21 cellular contexts compared by ENCODE assay signal in genomic region chr1:243706563-243706962, GRCh38.
"Had no signal": no experiment of that assay in that cellular context is flagged by ENCODE, and none has a peak within 500 bp of the region (broad histone marks: within the 10 kb centered on the region; RNA-seq: fewer than 3 reads in every experiment).

No MANE protein-coding gene starts in this region.

- H3K27me3 ChIP-seq: neutrophil, pancreas, sigmoid colon, stomach, testis had no signal

- H3K27me3 Mint-ChIP-seq: activated naive CD4-positive, alpha-beta T cell treated with anti-CD3 and anti-CD28 coated beads, Interleukin-2, amount 50 U/mL, for 24 hours; dendritic cell treated with granulocyte-macrophage colony-stimulating factor and Interleukin-4, amounts not matched to agents 40 ng/mL and 50 ng/mL, for 4 days; effector memory CD8-positive, alpha-beta T cell; memory B cell; naive B cell; type B pancreatic cell had no signal

- H3K27ac ChIP-seq: epithelial cell of prostate, neutrophil, pancreas, sigmoid colon, stomach, testis, WERI-Rb-1 had no signal

- H3K36me3 ChIP-seq: neutrophil, pancreas, sigmoid colon, stomach, WERI-Rb-1 had no signal

- H3K4me1 Mint-ChIP-seq: memory B cell had no signal

- DNase-seq: activated CD4-positive, alpha-beta T cell treated with anti-CD3 and anti-CD28 coated beads, Interleukin-2, amount 50 U/mL, for 4 hours; activated gamma-delta T cell; effector memory CD8-positive, alpha-beta T cell; foreskin melanocyte; kidney glomerular epithelial cell; left ventricle myocardium superior; mucosa of descending colon; naive B cell; pancreas; sigmoid colon; stimulated activated CD4-positive, alpha-beta T cell treated with anti-CD3 and anti-CD28 coated beads, Interleukin-4, amount 100 ng/mL, for 24 hours; stomach; testis; WERI-Rb-1 had no signal

- H3K4me1 ChIP-seq: pancreas, stomach, testis had no signal

- H3K36me3 Mint-ChIP-seq: naive B cell; stimulated activated effector memory CD8-positive, alpha-beta T cell treated with anti-CD3 and anti-CD28 coated beads, Interleukin-12 subunit alpha, Interleukin-12 subunit beta, amount 100 ng/mL, for 72 hours; type B pancreatic cell had no signal

- H3K9me3 ChIP-seq: mucosa of descending colon, neutrophil, pancreas, sigmoid colon, stomach, testis had no signal

- ATAC-seq: effector memory CD8-positive, alpha-beta T cell; left ventricle myocardium superior; mucosa of descending colon; pancreas; stimulated activated effector memory CD8-positive, alpha-beta T cell treated with anti-CD3 and anti-CD28 coated beads, Interleukin-12 subunit alpha, Interleukin-12 subunit beta, amount 100 ng/mL, for 72 hours had no signal

- H3K9me3 Mint-ChIP-seq: activated naive CD4-positive, alpha-beta T cell treated with anti-CD3 and anti-CD28 coated beads, Interleukin-2, amount 50 U/mL, for 24 hours; dendritic cell treated with granulocyte-macrophage colony-stimulating factor and Interleukin-4, amounts not matched to agents 40 ng/mL and 50 ng/mL, for 4 days; effector memory CD8-positive, alpha-beta T cell; memory B cell; naive B cell; stimulated activated effector memory CD8-positive, alpha-beta T cell treated with anti-CD3 and anti-CD28 coated beads, Interleukin-12 subunit alpha, Interleukin-12 subunit beta, amount 100 ng/mL, for 72 hours; type B pancreatic cell had no signal

- H3K4me3 Mint-ChIP-seq: activated naive CD4-positive, alpha-beta T cell treated with anti-CD3 and anti-CD28 coated beads, Interleukin-2, amount 50 U/mL, for 24 hours; dendritic cell treated with granulocyte-macrophage colony-stimulating factor and Interleukin-4, amounts not matched to agents 40 ng/mL and 50 ng/mL, for 4 days; effector memory CD8-positive, alpha-beta T cell; memory B cell; naive B cell; stimulated activated effector memory CD8-positive, alpha-beta T cell treated with anti-CD3 and anti-CD28 coated beads, Interleukin-12 subunit alpha, Interleukin-12 subunit beta, amount 100 ng/mL, for 72 hours; type B pancreatic cell had no signal

- H3K27ac Mint-ChIP-seq: activated naive CD4-positive, alpha-beta T cell treated with anti-CD3 and anti-CD28 coated beads, Interleukin-2, amount 50 U/mL, for 24 hours; dendritic cell treated with granulocyte-macrophage colony-stimulating factor and Interleukin-4, amounts not matched to agents 40 ng/mL and 50 ng/mL, for 4 days; effector memory CD8-positive, alpha-beta T cell; memory B cell; stimulated activated effector memory CD8-positive, alpha-beta T cell treated with anti-CD3 and anti-CD28 coated beads, Interleukin-12 subunit alpha, Interleukin-12 subunit beta, amount 100 ng/mL, for 72 hours; type B pancreatic cell had no signal

- H3K4me3 ChIP-seq: mucosa of descending colon, pancreas, sigmoid colon, stomach, testis had no signal
